ENCODE assay signal across 1 cellular context in genomic region chr11:77883775-77884174, GRCh38.
TF ChIP-seq lines count a peak whose summit lies in the region.

No MANE protein-coding gene starts in this region.

TF ChIP-seq in SK-N-SH treated with all-trans-retinoic acid at 6 μM for 48 hours, 23 proteins besides CTCF, POLR2A, EP300 and RAD21 (continued from another document):
- TF ChIP-seq CSRNP3 (CRISPR knock-in tag; IDR thresholded peaks at IDR 0.05), result no peak
- no peak for TF ChIP-seq ZFP3 (CRISPR knock-in tag; IDR thresholded peaks at IDR 0.05)
- no peak for TF ChIP-seq ISL1 (CRISPR knock-in tag; IDR thresholded peaks at IDR 0.05)
- no peak for TF ChIP-seq POU6F1 (CRISPR knock-in tag; IDR thresholded peaks at IDR 0.05; ENCODE audit: borderline replicate concordance, low read depth)
- TF ChIP-seq BACH2 (CRISPR knock-in tag; IDR thresholded peaks at IDR 0.05; ENCODE audit: borderline replicate concordance), result no peak
- TF ChIP-seq ZC3H10 (CRISPR knock-in tag; IDR thresholded peaks at IDR 0.05), result no peak
- TF ChIP-seq ZFP30 (CRISPR knock-in tag; IDR thresholded peaks at IDR 0.05), result no peak
- TF ChIP-seq RARB (CRISPR knock-in tag; IDR thresholded peaks at IDR 0.05), result no peak
- TF ChIP-seq CREB5 (CRISPR knock-in tag; IDR thresholded peaks at IDR 0.05; ENCODE audit: low read depth), result no peak
- TF ChIP-seq ARNTL (CRISPR knock-in tag; IDR thresholded peaks at IDR 0.05; ENCODE audit: borderline replicate concordance, low read depth), result no peak
- TF ChIP-seq ZNF70 (CRISPR knock-in tag; IDR thresholded peaks at IDR 0.05), result no peak
